Comparison of ENCODE assay signal across 12 cellular contexts in the genomic region with DNA sequence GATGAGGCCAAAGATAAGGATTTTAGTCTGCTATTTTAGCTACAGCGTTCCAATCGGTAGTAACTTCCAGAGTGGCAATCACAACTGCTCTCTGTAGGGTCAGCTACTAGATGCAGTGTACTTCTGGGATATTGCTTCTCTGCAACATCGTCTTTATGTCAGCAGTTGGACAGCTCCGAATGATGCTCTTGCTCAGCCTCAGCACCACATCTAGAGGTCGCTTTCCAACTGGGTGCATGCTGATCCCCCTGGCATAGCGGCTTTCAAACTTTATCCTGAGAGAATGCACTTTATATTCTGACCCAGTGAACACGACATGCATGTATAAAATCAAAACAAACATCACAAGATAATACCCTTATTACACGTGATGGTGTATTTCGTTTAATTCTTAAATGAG.
A peak's percentile ranks its signal among the peaks of the same experiment; 100 is the strongest.
DNase-seq lines count a peak whose midpoint lies in the region; FAIRE-seq and TF ChIP-seq lines count a peak whose summit lies in the region.
"Had no signal": no experiment of that assay in that cellular context is flagged by ENCODE, and none has a peak within 500 bp of the region (broad histone marks: within the 10 kb centered on the region; RNA-seq: fewer than 3 reads in every experiment).

No MANE protein-coding gene starts in this region.

- no peak for FAIRE-seq in astrocyte (lab: Jason Lieb, UNC)
- FAIRE-seq: TTC549 had no signal

- POLR2A ChIA-PET in Caco-2 (lab: Charles Lee), result no interaction called here

- H3K4me3 ChIP-seq in Caco-2 (ENCODE audit: low read depth, low read length) (no peak overlapping the region), astrocyte (ENCODE audit: insufficient read depth, low read depth, low read length) (no peak overlapping the region), spleen (no peak overlapping the region)
- no peak overlapping the region for H3K4me3 ChIP-seq in Jurkat, Clone E6-1 (ENCODE audit: low read length)

- H3K27ac ChIP-seq in astrocyte (ENCODE audit: low read depth, low read length), result no peak overlapping the region
- H3K27ac ChIP-seq in spleen, result no peak overlapping the region

- TF ChIP-seq CTCF in Caco-2 (IDR thresholded peaks at IDR 0.05; ENCODE audit: insufficient read depth in 1 of 2, low read depth in 1 of 2, low read length in 1 of 2, severe bottlenecking in 1 of 2, unreplicated experiment in 1 of 2), result peak in 1 of 2 experiments; percentile 33
- no peak for TF ChIP-seq CTCF in astrocyte (IDR thresholded peaks at IDR 0.05; ENCODE audit: insufficient read depth, low read depth, low read length)
- no peak for TF ChIP-seq CTCF in spleen (IDR thresholded peaks at IDR 0.05 in 8 of 11, conservative IDR thresholded peaks at IDR 0.05 in 3 of 11)

- H3K36me3 ChIP-seq in Caco-2 (ENCODE audit: control insufficient read depth, insufficient read depth, low read length) (no peaks in the 10 kb centered on the region), astrocyte (ENCODE audit: insufficient read depth, low read length) (no peaks in the 10 kb centered on the region), spleen (no peaks in the 10 kb centered on the region)

- H3K27me3 Mint-ChIP-seq in Caco-2 (ENCODE audit: insufficient read depth, unreplicated experiment) (peaks cover 11% of the 10 kb centered on the region), astrocyte (ENCODE audit: low read depth, unreplicated experiment) (peaks cover 9% of the 10 kb centered on the region)
- H3K27me3 Mint-ChIP-seq: natural killer cell treated with Interleukin-12 subunit alpha and Interleukin-12 subunit beta and Interleukin-15 and Interleukin-18, amount 100 ng/mL, for 72 hours had no signal

- no peak overlapping the region for H2AFZ ChIP-seq in astrocyte (ENCODE audit: low read depth, low read length)

- DNase-seq in Caco-2 (peak; percentile 56 to 58), astrocyte (ENCODE audit: low read depth) (peak; percentile 47), kidney glomerular epithelial cell (lab: John Stamatoyannopoulos, UW) (peak; percentile 10), spleen (no peak), SW 1271 (lab: John Stamatoyannopoulos, UW) (no peak)
- DNase-seq in Jurkat, Clone E6-1 (ENCODE audit: low read depth, low spot score), result peak; percentile 45
- no peak for DNase-seq in activated T-cell treated with anti-CD3 and anti-CD28 coated beads, Interleukin-2, amount 50 U/mL, for 48 hours
- no peak for DNase-seq in activated effector memory CD4-positive, alpha-beta T cell treated with anti-CD3 and anti-CD28 coated beads, Interleukin-2, amount 50 U/mL, for 16 hours
- DNase-seq: Calu3 had no signal

- no peak overlapping the region for H3K4me2 ChIP-seq in astrocyte (ENCODE audit: low read length)

- H3K27ac Mint-ChIP-seq in Caco-2 (ENCODE audit: unreplicated experiment) (no peak overlapping the region), astrocyte (ENCODE audit: unreplicated experiment) (no peak overlapping the region)
- H3K27ac Mint-ChIP-seq: activated naive CD4-positive, alpha-beta T cell treated with anti-CD3 and anti-CD28 coated beads, Interleukin-2, amount 50 U/mL, for 72 hours; natural killer cell treated with Interleukin-12 subunit alpha and Interleukin-12 subunit beta and Interleukin-15 and Interleukin-18, amount 100 ng/mL, for 72 hours had no signal

- no peaks in the 10 kb centered on the region for H4K20me1 ChIP-seq in astrocyte (ENCODE audit: insufficient read depth, low read length)

- no peak overlapping the region for H3K4me3 Mint-ChIP-seq in Caco-2 (ENCODE audit: unreplicated experiment)
- H3K4me3 Mint-ChIP-seq in astrocyte (ENCODE audit: unreplicated experiment), result no peak overlapping the region
- H3K4me3 Mint-ChIP-seq: natural killer cell treated with Interleukin-12 subunit alpha and Interleukin-12 subunit beta and Interleukin-15 and Interleukin-18, amount 100 ng/mL, for 72 hours had no signal

- H3K4me1 ChIP-seq in Caco-2 (no peaks in the 10 kb centered on the region), astrocyte (ENCODE audit: insufficient read depth, low read length) (no peaks in the 10 kb centered on the region), spleen (no peaks in the 10 kb centered on the region)

- intact Hi-C loops in Caco-2 (cut with micrococcal nuclease; ENCODE audit: unreplicated experiment), result loop anchor here (5.0 kb wide), 1 partner anchor 319 kb away; no protein-coding TSS in a partner anchor
- intact Hi-C loops in spleen (cut with DNase I; ENCODE audit: low total_unique reads), result no loop called here

- H3K79me2 ChIP-seq in astrocyte (ENCODE audit: insufficient read depth, low read length), result no peaks in the 10 kb centered on the region

- WGBS in spleen, 5 donors, result 24 to 32% (median 24%) methylated on average over 9 of the region's 9 CpGs

- no peaks in the 10 kb centered on the region for H3K36me3 Mint-ChIP-seq in Caco-2 (ENCODE audit: insufficient read depth, unreplicated experiment)
- H3K36me3 Mint-ChIP-seq in astrocyte (ENCODE audit: low read depth, unreplicated experiment), result no peaks in the 10 kb centered on the region
- H3K36me3 Mint-ChIP-seq: activated naive CD4-positive, alpha-beta T cell treated with anti-CD3 and anti-CD28 coated beads, Interleukin-2, amount 50 U/mL, for 72 hours; natural killer cell treated with Interleukin-12 subunit alpha and Interleukin-12 subunit beta and Interleukin-15 and Interleukin-18, amount 100 ng/mL, for 72 hours had no signal

- CTCF ChIA-PET in Caco-2 (lab: Charles Lee), result no interaction called here

- BruUV-seq in Caco-2 (replicated peaks; lab: Mats Ljungman, UMichigan), result no TSS peak

- H3K4me1 Mint-ChIP-seq in Caco-2 (ENCODE audit: low read depth, unreplicated experiment) (no peaks in the 10 kb centered on the region), astrocyte (ENCODE audit: low read depth, unreplicated experiment) (no peaks in the 10 kb centered on the region)

- no peak for TF ChIP-seq POLR2A in spleen (IDR thresholded peaks at IDR 0.05)

- H3K27me3 ChIP-seq in Caco-2 (replicated peaks; ENCODE audit: control insufficient read depth, insufficient read depth, low read length) (no peaks in the 10 kb centered on the region), astrocyte (ENCODE audit: insufficient read depth, low read length) (no peaks in the 10 kb centered on the region), spleen (replicated peaks in 1 of 7) (no peaks in the 10 kb centered on the region)

- no peak overlapping the region for H3K9ac ChIP-seq in astrocyte (ENCODE audit: low read length)

- no peaks in the 10 kb centered on the region for H3K9me3 ChIP-seq in Caco-2
- H3K9me3 ChIP-seq in astrocyte (ENCODE audit: insufficient read depth, low read depth, low read length), result no peaks in the 10 kb centered on the region
- H3K9me3 ChIP-seq in spleen, result peaks cover 0 to 2% (median 0%) of the 10 kb centered on the region in 8 donors

- no peaks in the 10 kb centered on the region for H3K9me3 Mint-ChIP-seq in Caco-2 (ENCODE audit: unreplicated experiment)
- H3K9me3 Mint-ChIP-seq in astrocyte (ENCODE audit: unreplicated experiment), result no peaks in the 10 kb centered on the region

Comparison
In these comparisons a context has a peak if more than half of its experiments do, and no peak if none do; other contexts are left out.
1. DNase-seq: peak in Caco-2 (2 of 2), Jurkat, Clone E6-1 (single experiment), astrocyte (single experiment) and kidney glomerular epithelial cell (single experiment); none in spleen (single experiment), activated T-cell treated with anti-CD3 and anti-CD28 coated beads, Interleukin-2, amount 50 U/mL, for 48 hours (0 of 2), activated effector memory CD4-positive, alpha-beta T cell treated with anti-CD3 and anti-CD28 coated beads, Interleukin-2, amount 50 U/mL, for 16 hours (single experiment) and SW 1271 (0 of 2).